Comparison of ENCODE assay signal across 8 cellular contexts in genomic region chr12:15979096-15980091, GRCh38.
DNase-seq lines count a peak whose midpoint lies in the region; ATAC-seq and TF ChIP-seq lines count a peak whose summit lies in the region.

No MANE protein-coding gene starts in this region.

- peak; percentile 45 to 63 for ATAC-seq in stimulated activated naive B cell treated with anti-CD40 and anti-IgM and Interleukin-4, amounts not matched to agents 10 μg/mL and 1 μg/mL and 100 μg/mL, for 72 hours (replicated peaks)
- no peak for ATAC-seq in HG03095 (IDR thresholded peaks at IDR 0.05; ENCODE audit: unreplicated experiment)

- no peaks in the 10 kb centered on the region for H3K27me3 Mint-ChIP-seq in H9 (ENCODE audit: low read depth)
- H3K27me3 Mint-ChIP-seq in glutamatergic neuron (ENCODE audit: unreplicated experiment): no peaks in the 10 kb centered on the region
- H3K27me3 Mint-ChIP-seq in stimulated activated naive B cell treated with anti-CD40 and anti-IgM and Interleukin-4, amounts not matched to agents 10 μg/mL and 1 μg/mL and 100 μg/mL, for 72 hours: no peaks in the 10 kb centered on the region

- H4K20me1 ChIP-seq in H9 (ENCODE audit: control insufficient read depth, insufficient read depth, insufficient read length) (no peaks in the 10 kb centered on the region), PC-9 (ENCODE audit: insufficient read depth) (no peaks in the 10 kb centered on the region)

- H3K4ac ChIP-seq in H9 (ENCODE audit: low read depth, low read length): no peak overlapping the region

- TSS peak; percentile 32 for BruUV-seq in PC-9 (replicated peaks; lab: Mats Ljungman, UMichigan)

- H2BK120ac ChIP-seq in H9 (ENCODE audit: low read depth, low read length, poor library complexity, severe bottlenecking): no peak overlapping the region

- CTCF ChIA-PET in PC-9 (lab: Charles Lee): no interaction called here

- H3T11ph ChIP-seq in H9 (ENCODE audit: low read length): no peak overlapping the region

- H2AFZ ChIP-seq in H9 (ENCODE audit: low read length) (no peak overlapping the region), PC-9 (no peak overlapping the region)

- no peak overlapping the region for H3K4me3 ChIP-seq in PC-9

- H3K79me2 ChIP-seq in H9 (ENCODE audit: insufficient read depth, low read length) (no peaks in the 10 kb centered on the region), PC-9 (ENCODE audit: low read depth) (no peaks in the 10 kb centered on the region)

- no peak overlapping the region for H4K91ac ChIP-seq in H9 (ENCODE audit: insufficient read length, low read depth, low read length)

- H3K27me3 ChIP-seq in H9 (ENCODE audit: insufficient read depth, low read length): no peaks in the 10 kb centered on the region
- no peaks in the 10 kb centered on the region for H3K27me3 ChIP-seq in PC-9 (ENCODE audit: insufficient read depth, low read depth)

- H2BK12ac ChIP-seq in H9 (ENCODE audit: insufficient read length, low read depth, low read length): no peak overlapping the region

- H2BK5ac ChIP-seq in H9 (ENCODE audit: insufficient read length, low read length): no peak overlapping the region

- H3K4me2 ChIP-seq in H9 (ENCODE audit: insufficient read depth, insufficient read length, low read length): no peak overlapping the region
- H3K4me2 ChIP-seq in PC-9: peak overlapping the region; percentile 60

- H3K27ac ChIP-seq in H9 (ENCODE audit: insufficient read length, low read depth, low read length): no peak overlapping the region
- peak overlapping the region; percentile 84 for H3K27ac ChIP-seq in PC-9
- no peak overlapping the region for H3K27ac ChIP-seq in substantia nigra (ENCODE audit: low read depth, low read length, poor library complexity, severe bottlenecking)

- H3K18ac ChIP-seq in H9 (ENCODE audit: insufficient read length, low read depth, low read length): no peak overlapping the region

- H3K9me3 ChIP-seq in H9 (ENCODE audit: control insufficient read depth, low read depth, low read length) (no peaks in the 10 kb centered on the region), PC-9 (ENCODE audit: insufficient read depth, low read depth) (no peaks in the 10 kb centered on the region)

- H3K9me2 ChIP-seq in PC-9 (ENCODE audit: insufficient read depth): no peaks in the 10 kb centered on the region

- H2BK20ac ChIP-seq in H9 (ENCODE audit: low read depth, low read length, poor library complexity, severe bottlenecking): no peak overlapping the region

- H3K36me3 Mint-ChIP-seq in H9 (ENCODE audit: insufficient read depth in 1 of 3, low read depth in 3 of 3): peaks cover 0 to 7% (median 4%) of the 10 kb centered on the region in 3 experiments; a peak in 2 of 7 replicates
- H3K36me3 Mint-ChIP-seq in glutamatergic neuron (ENCODE audit: unreplicated experiment): peaks cover 3% of the 10 kb centered on the region
- peaks cover 15 to 22% of the 10 kb centered on the region in 2 donors for H3K36me3 Mint-ChIP-seq in stimulated activated naive B cell treated with anti-CD40 and anti-IgM and Interleukin-4, amounts not matched to agents 10 μg/mL and 1 μg/mL and 100 μg/mL, for 72 hours

- no peak overlapping the region for H2BK15ac ChIP-seq in H9 (ENCODE audit: low read depth, low read length)

- whole genome bisulfite sequencing in H9 (ENCODE audit: extremely low coverage, insufficient read length, low lambda C conversion rate): no CpG with 5 or more reads among the region's 2 CpGs

- H2AK5ac ChIP-seq in H9 (ENCODE audit: insufficient read length, low read length): no peak overlapping the region

- H3K23ac ChIP-seq in H9 (ENCODE audit: insufficient read length, low read depth, low read length): no peak overlapping the region

- peaks cover 1% of the 10 kb centered on the region; the same call in 1 of the 2 replicates for H3K4me1 ChIP-seq in H9 (ENCODE audit: insufficient read depth, low read length)
- peaks cover 36% of the 10 kb centered on the region for H3K4me1 ChIP-seq in PC-9 (replicated peaks; ENCODE audit: insufficient read depth)

- TF ChIP-seq CTCF in H9 (conservative IDR thresholded peaks at IDR 0.05) (peak; percentile 81), PC-9 (conservative IDR thresholded peaks at IDR 0.05) (peak; percentile 66), glutamatergic neuron (IDR thresholded peaks at IDR 0.05; ENCODE audit: partially characterized antibody, unreplicated experiment) (peak; percentile 62)

- H3K56ac ChIP-seq in H9 (ENCODE audit: insufficient read length, low read depth, low read length): no peak overlapping the region

- no peak overlapping the region for H4K8ac ChIP-seq in H9 (replicated peaks; ENCODE audit: insufficient read length, low read depth, low read length)

- DNase-seq in DMS53 treated with DMSO at 0.1 percent for 48 hours (lab: John Stamatoyannopoulos, UW; ENCODE audit: unreplicated experiment): peak; percentile 30
- peak; percentile 70 for DNase-seq in H9
- peak; percentile 15 to 50 for DNase-seq in PC-9
- no peak for DNase-seq in glutamatergic neuron
- DNase-seq in stimulated activated naive B cell treated with anti-CD40 and anti-IgM and Interleukin-4, amounts not matched to agents 10 μg/mL and 1 μg/mL and 100 μg/mL, for 72 hours: no peak
- DNase-seq in substantia nigra (lab: John Stamatoyannopoulos, UW): no peak
- no peak for DNase-seq in DMS153 (lab: John Stamatoyannopoulos, UW)

- intact Hi-C loops in PC-9 (cut with micrococcal nuclease; ENCODE audit: unreplicated experiment): loop anchor here (2.0 to 10.0 kb wide), 5 partner anchors 23 to 445 kb away; partner anchors contain the start of gene DERA

- H3F3A ChIP-seq in PC-9 (ENCODE audit: insufficient read depth, low read depth): peaks cover 27% of the 10 kb centered on the region

- H4K5ac ChIP-seq in H9 (ENCODE audit: insufficient read length, low read depth, low read length): no peak overlapping the region

- H3K4me3 Mint-ChIP-seq in H9: no peak overlapping the region
- H3K4me3 Mint-ChIP-seq in glutamatergic neuron (ENCODE audit: unreplicated experiment): no peak overlapping the region
- H3K4me3 Mint-ChIP-seq in stimulated activated naive B cell treated with anti-CD40 and anti-IgM and Interleukin-4, amounts not matched to agents 10 μg/mL and 1 μg/mL and 100 μg/mL, for 72 hours: no peak overlapping the region

- H3K27ac Mint-ChIP-seq in H9: no peak overlapping the region
- H3K27ac Mint-ChIP-seq in glutamatergic neuron (ENCODE audit: unreplicated experiment): no peak overlapping the region
- H3K27ac Mint-ChIP-seq in stimulated activated naive B cell treated with anti-CD40 and anti-IgM and Interleukin-4, amounts not matched to agents 10 μg/mL and 1 μg/mL and 100 μg/mL, for 72 hours: no peak overlapping the region

- H3K9me3 Mint-ChIP-seq in H9 (no peaks in the 10 kb centered on the region), glutamatergic neuron (ENCODE audit: unreplicated experiment) (no peaks in the 10 kb centered on the region)
- no peaks in the 10 kb centered on the region for H3K9me3 Mint-ChIP-seq in stimulated activated naive B cell treated with anti-CD40 and anti-IgM and Interleukin-4, amounts not matched to agents 10 μg/mL and 1 μg/mL and 100 μg/mL, for 72 hours

- H3K36me3 ChIP-seq in PC-9 (ENCODE audit: low read depth): peaks cover 7% of the 10 kb centered on the region; the same call in 1 of the 2 replicates

- POLR2A ChIA-PET in PC-9 (lab: Charles Lee; ENCODE audit: unreplicated experiment): interaction anchor here (0.7 kb wide), 1 partner anchor 68 kb away, joined by 7 read pairs; no protein-coding TSS in a partner anchor

- H3K9ac ChIP-seq in H9 (ENCODE audit: extremely low read depth, insufficient read length, low read length): no peak overlapping the region

- H3K79me1 ChIP-seq in H9 (ENCODE audit: insufficient read depth, low read depth, low read length, poor library complexity, severe bottlenecking): no peaks in the 10 kb centered on the region

- H3K23me2 ChIP-seq in H9 (ENCODE audit: insufficient read length, low read depth, low read length, poor library complexity, severe bottlenecking): no peaks in the 10 kb centered on the region

- peaks cover 14% of the 10 kb centered on the region in 2 experiments for H3K4me1 Mint-ChIP-seq in H9
- H3K4me1 Mint-ChIP-seq in glutamatergic neuron (ENCODE audit: low read depth, unreplicated experiment): peaks cover 13% of the 10 kb centered on the region
- H3K4me1 Mint-ChIP-seq in stimulated activated naive B cell treated with anti-CD40 and anti-IgM and Interleukin-4, amounts not matched to agents 10 μg/mL and 1 μg/mL and 100 μg/mL, for 72 hours: no peaks in the 10 kb centered on the region

- H3K14ac ChIP-seq in H9 (ENCODE audit: insufficient read depth, low read length): no peak overlapping the region

Comparison
In these comparisons a context has a peak if more than half of its experiments do, and no peak if none do; other contexts are left out.
1. DNase-seq: peak in DMS53 treated with DMSO at 0.1 percent for 48 hours (single experiment), H9 (single experiment) and PC-9 (2 of 2); none in glutamatergic neuron (single experiment), stimulated activated naive B cell treated with anti-CD40 and anti-IgM and Interleukin-4, amounts not matched to agents 10 μg/mL and 1 μg/mL and 100 μg/mL, for 72 hours (single experiment), substantia nigra (0 of 49) and DMS153 (single experiment).
2. Peak in every context shown above with its lines, with median percentiles within 50 percentile points of each other: CTCF ChIP-seq.